In genomic region chr10:70551971-70552422, GRCh38 we compare ENCODE assay signal across 1 cellular context.
A peak's percentile ranks its signal among the peaks of the same experiment; 100 is the strongest.
TF ChIP-seq lines count a peak whose summit lies in the region.

No MANE protein-coding gene starts in this region.

TF ChIP-seq in HepG2, 621 proteins besides CTCF, POLR2A, EP300 and RAD21 (continued from another document):
- TF ChIP-seq CEBPB (IDR thresholded peaks at IDR 0.05; ENCODE audit: borderline replicate concordance, low read depth, low read length) (peak; percentile 85), ZNF672 (CRISPR knock-in tag; IDR thresholded peaks at IDR 0.05) (no peak), ATF3 (CRISPR knock-in tag; IDR thresholded peaks at IDR 0.05) (peak; percentile 72), ELK4 (CRISPR knock-in tag; IDR thresholded peaks at IDR 0.05; ENCODE audit: borderline replicate concordance) (no peak), RCOR2 (CRISPR knock-in tag; IDR thresholded peaks at IDR 0.05) (no peak), CEBPG (CRISPR knock-in tag; IDR thresholded peaks at IDR 0.05) (peak; percentile 62), ZFP36 (IDR thresholded peaks at IDR 0.05; ENCODE audit: borderline replicate concordance, low read depth, low read length, partially characterized antibody) (no peak), FOXA3 (CRISPR knock-in tag; IDR thresholded peaks at IDR 0.05) (no peak), KDM3A (CRISPR knock-in tag; IDR thresholded peaks at IDR 0.05; ENCODE audit: low read depth) (no peak), FOXA1 (IDR thresholded peaks at IDR 0.05) (no peak), FOXA1 (CRISPR knock-in tag; IDR thresholded peaks at IDR 0.05) (0 out of 2 replicates have a peak, but pooled peaks have one; percentile 28), GABPA (IDR thresholded peaks at IDR 0.05; ENCODE audit: low read depth, low read length) (no peak), GABPA (CRISPR knock-in tag; IDR thresholded peaks at IDR 0.05; ENCODE audit: low read depth) (no peak), ZNF710 (CRISPR knock-in tag; IDR thresholded peaks at IDR 0.05; ENCODE audit: borderline replicate concordance) (no peak), BCLAF1 (IDR thresholded peaks at IDR 0.05) (no peak), ATF4 (CRISPR knock-in tag; IDR thresholded peaks at IDR 0.05) (peak in 1 of 2 experiments; percentile 34; a peak in 1 of 4 replicates), IKZF4 (CRISPR knock-in tag; IDR thresholded peaks at IDR 0.05; ENCODE audit: borderline replicate concordance, low read depth, not compliant biosample characterization) (no peak), GATAD2A (CRISPR knock-in tag; IDR thresholded peaks at IDR 0.05) (peak; percentile 23; the same call in 1 of the 2 replicates)
